Comparison of ENCODE assay signal across 18 cellular contexts in the genomic region with DNA sequence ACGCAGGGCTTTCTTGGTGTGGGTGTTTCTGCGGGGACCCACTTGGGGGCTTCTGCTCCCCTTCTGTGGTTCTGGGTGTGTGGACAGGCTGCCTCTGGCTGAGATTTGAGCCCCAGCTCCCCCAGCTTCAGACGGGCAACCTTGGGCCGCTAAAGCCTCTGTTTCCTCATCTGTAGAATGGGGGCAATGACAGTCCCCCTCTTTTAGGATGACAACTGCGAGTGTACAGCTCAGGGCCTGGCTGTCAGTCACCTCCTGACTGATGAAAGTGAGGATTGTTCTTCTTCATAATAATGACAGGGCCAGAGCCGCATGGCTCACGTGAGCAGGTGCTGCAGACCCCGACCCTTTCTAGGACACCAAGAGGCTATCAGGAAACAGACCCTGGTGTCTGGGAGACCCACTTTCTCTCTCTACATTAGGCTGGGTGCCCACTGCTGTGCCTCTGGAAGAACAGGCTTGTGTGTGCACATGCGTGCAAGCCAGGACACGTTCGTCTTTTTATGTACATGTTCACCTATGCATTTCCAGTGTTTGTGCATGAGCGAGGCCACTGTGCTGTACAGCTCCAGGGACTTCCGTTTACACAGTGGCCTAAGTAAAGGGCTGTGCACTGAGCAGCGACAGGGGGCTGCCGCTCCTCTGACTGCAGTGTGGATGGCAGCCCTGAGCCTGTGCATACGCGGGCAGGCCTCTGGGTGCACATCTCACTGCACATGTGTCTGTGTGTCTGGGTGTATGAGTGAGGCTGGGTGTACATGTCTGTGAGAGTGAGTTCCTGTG. TPM values are rescaled to one million over a fixed set of nuclear protein-coding genes. Genes with fewer than 3 reads are reported as not detected.
"Had no signal": no experiment of that assay in that cellular context is flagged by ENCODE, and none has a peak within 500 bp of the region (broad histone marks: within the 10 kb centered on the region; RNA-seq: fewer than 3 reads in every experiment).

No MANE protein-coding gene starts in this region.

- H3K36me3 Mint-ChIP-seq: activated naive CD4-positive, alpha-beta T cell treated with anti-CD3 and anti-CD28 coated beads, Interleukin-2, amount 50 U/mL, for 24 hours had no signal

- H3K4me1 ChIP-seq: psoas muscle had no signal

- H3K27me3 ChIP-seq: ovary, tibial nerve, vagina had no signal

- H3K27ac Mint-ChIP-seq: activated naive CD4-positive, alpha-beta T cell treated with anti-CD3 and anti-CD28 coated beads, Interleukin-2, amount 50 U/mL, for 24 hours; effector memory CD8-positive, alpha-beta T cell; stimulated activated naive CD8-positive, alpha-beta T cell treated with anti-CD3 and anti-CD28 coated beads, Interleukin-15, Interleukin-2, amounts not matched to agents 100 ng/mL and 50 ng/mL, for 24 hours had no signal

- H3K27me3 Mint-ChIP-seq: activated naive CD4-positive, alpha-beta T cell treated with anti-CD3 and anti-CD28 coated beads, Interleukin-2, amount 50 U/mL, for 24 hours; stimulated activated naive CD8-positive, alpha-beta T cell treated with anti-CD3 and anti-CD28 coated beads, Interleukin-15, Interleukin-2, amounts not matched to agents 100 ng/mL and 50 ng/mL, for 24 hours had no signal

- H3K36me3 ChIP-seq: ovary, tibial nerve, vagina had no signal

- H3K9me3 ChIP-seq: ovary, psoas muscle, tibial nerve, vagina had no signal

- H3K27ac ChIP-seq: ovary, psoas muscle, skin epidermis, tibial nerve, vagina had no signal

- H3K9me3 Mint-ChIP-seq: activated naive CD4-positive, alpha-beta T cell treated with anti-CD3 and anti-CD28 coated beads, Interleukin-2, amount 50 U/mL, for 24 hours; effector memory CD8-positive, alpha-beta T cell; stimulated activated naive CD8-positive, alpha-beta T cell treated with anti-CD3 and anti-CD28 coated beads, Interleukin-15, Interleukin-2, amounts not matched to agents 100 ng/mL and 50 ng/mL, for 24 hours had no signal

- ATAC-seq: effector memory CD8-positive, alpha-beta T cell; left ventricle myocardium superior; psoas muscle; right cardiac atrium had no signal

- H3K4me3 Mint-ChIP-seq: activated naive CD4-positive, alpha-beta T cell treated with anti-CD3 and anti-CD28 coated beads, Interleukin-2, amount 50 U/mL, for 24 hours; effector memory CD8-positive, alpha-beta T cell; stimulated activated naive CD8-positive, alpha-beta T cell treated with anti-CD3 and anti-CD28 coated beads, Interleukin-15, Interleukin-2, amounts not matched to agents 100 ng/mL and 50 ng/mL, for 24 hours had no signal

- H3K4me3 ChIP-seq: ovary, psoas muscle, skin epidermis, tibial nerve, vagina had no signal

- DNase-seq: activated CD4-positive, alpha-beta T cell treated with anti-CD3 and anti-CD28 coated beads, Interleukin-2, amount 50 U/mL, for 1 hour; activated CD8-positive, alpha-beta memory T cell treated with anti-CD3 and anti-CD28 coated beads, Interleukin-2, amount 50 U/mL, for 48 hours; activated gamma-delta T cell; amniotic stem cell; dermis blood vessel endothelial cell; effector memory CD8-positive, alpha-beta T cell; foreskin fibroblast; left ventricle myocardium superior; ovary; stimulated activated CD4-positive, alpha-beta T cell treated with anti-CD3 and anti-CD28 coated beads, Interleukin-15, amount 100 ng/mL, for 24 hours; stimulated activated CD4-positive, alpha-beta T cell treated with anti-CD3 and anti-CD28 coated beads, Interleukin-2, amount 100 ng/mL, for 48 hours had no signal

RNA-seq across cellular contexts. Expression of a gene that starts 4.6 kb away (rescaled TPM):
- total RNA-seq: psoas muscle, vagina had no signal
